ENCODE assay signal across 10 cellular contexts in genomic region chr1:206803221-206803730, GRCh38. TPM values are rescaled to one million over a fixed set of nuclear protein-coding genes. Genes with fewer than 3 reads are reported as not detected.
DNase-seq lines count a peak whose midpoint lies in the region; ATAC-seq and FAIRE-seq lines count a peak whose summit lies in the region.
"Had no signal": no experiment of that assay in that cellular context is flagged by ENCODE, and none has a peak within 500 bp of the region (broad histone marks: within the 10 kb centered on the region; RNA-seq: fewer than 3 reads in every experiment).

No MANE protein-coding gene starts in this region.

- no peak overlapping the region for H3K4me3 ChIP-seq in HAP-1

- no peaks in the 10 kb centered on the region for H3K4me1 ChIP-seq in HAP-1

- FAIRE-seq in RCC 7860 (lab: Jason Lieb, UNC): no peak

- peak in 2 of 3 experiments; percentile 38 to 52 for DNase-seq in activated CD8-positive, alpha-beta memory T cell treated with anti-CD3 and anti-CD28 coated beads for 48 hours (ENCODE audit: low read depth in 2 of 3, low spot score in 2 of 3)
- DNase-seq in stimulated activated CD4-positive, alpha-beta T cell treated with anti-CD3 and anti-CD28 coated beads, Interleukin-12 subunit alpha, Interleukin-12 subunit beta, amount 100 ng/mL, for 4 hours: peak; percentile 50
- DNase-seq in dermis blood vessel endothelial cell (no peak), RCC 7860 (ENCODE audit: low spot score) (no peak), KBM-7 (no peak), HAP-1 (ENCODE audit: low spot score in 2 of 2) (no peak)

- no peaks in the 10 kb centered on the region for H3K36me3 ChIP-seq in HAP-1 (replicated peaks)

- ATAC-seq in GM19395 (IDR thresholded peaks at IDR 0.05; ENCODE audit: unreplicated experiment) (peak; percentile 99), HG03280 (IDR thresholded peaks at IDR 0.05; ENCODE audit: unreplicated experiment) (peak; percentile 96)

- in situ Hi-C loops in KBM-7 (cut with MboI; ENCODE audit: low pct_unique_long_range_greater_than_20kb, low sequenced_read_pairs) (no loop called here), HAP-1 (cut with MboI; ENCODE audit: low sequenced_read_pairs) (loop anchor here (10.0 kb wide), 1 partner anchor 58 kb away; no protein-coding TSS in a partner anchor)

- 0 out of 2 replicates have a peak, but pooled peaks cover 4% of the 10 kb centered on the region for H3K27me3 ChIP-seq in HAP-1 (ENCODE audit: low read depth)

- no peaks in the 10 kb centered on the region for H3K9me3 ChIP-seq in HAP-1

RNA-seq across cellular contexts. Expression of gene IL10, which starts 31.0 kb away (rescaled TPM):
- not detected in 2 replicates for total RNA-seq in dermis blood vessel endothelial cell
- total RNA-seq: glomerular endothelial cell, M059J had no signal

RNA-seq across cellular contexts. Expression of gene IL19, which starts 32.7 kb away (rescaled TPM):
- not detected in 2 replicates for total RNA-seq in dermis blood vessel endothelial cell
- total RNA-seq: glomerular endothelial cell, M059J had no signal

Comparison
In these comparisons a context has a peak if more than half of its experiments do, and no peak if none do; other contexts are left out.
1. DNase-seq: peak in activated CD8-positive, alpha-beta memory T cell treated with anti-CD3 and anti-CD28 coated beads for 48 hours (2 of 3) and stimulated activated CD4-positive, alpha-beta T cell treated with anti-CD3 and anti-CD28 coated beads, Interleukin-12 subunit alpha, Interleukin-12 subunit beta, amount 100 ng/mL, for 4 hours (single experiment); none in dermis blood vessel endothelial cell (single experiment), RCC 7860 (single experiment), KBM-7 (single experiment) and HAP-1 (0 of 2).